Comparison of ENCODE assay signal across 11 cellular contexts in genomic region chr13:97235549-97236206, GRCh38. TPM values are rescaled to one million over a fixed set of nuclear protein-coding genes. Genes with fewer than 3 reads are reported as not detected.
A peak's percentile ranks its signal among the peaks of the same experiment; 100 is the strongest.
DNase-seq lines count a peak whose midpoint lies in the region; ATAC-seq and TF ChIP-seq lines count a peak whose summit lies in the region.
"Had no signal": no experiment of that assay in that cellular context is flagged by ENCODE, and none has a peak within 500 bp of the region (broad histone marks: within the 10 kb centered on the region; RNA-seq: fewer than 3 reads in every experiment).

No MANE protein-coding gene starts in this region.

- no peak for TF ChIP-seq POLR2A in upper lobe of left lung (IDR thresholded peaks at IDR 0.05)

- no peak for TF ChIP-seq EP300 in upper lobe of left lung (IDR thresholded peaks at IDR 0.05)

- H3K27ac ChIP-seq in esophagus (ENCODE audit: low read depth in 2 of 2, low read length in 1 of 2) (peak overlapping the region; percentile 47 to 67), mucosa of rectum (ENCODE audit: low read depth in 2 of 2, low read length in 2 of 2) (peak overlapping the region; percentile 82 to 90), upper lobe of left lung (peak overlapping the region in 3 of 4 donors; percentile 28 to 46 (median 45))
- H3K27ac ChIP-seq: 22Rv1 had no signal

- no peak for ATAC-seq in upper lobe of left lung (ENCODE audit: low FRiP score in 2 of 2)
- no peak for ATAC-seq in activated CD4-positive, CD25-positive, alpha-beta regulatory T cell treated with anti-CD3 and anti-CD28 coated beads, Interleukin-2, amount 50 U/mL, for 24 hours
- no peak for ATAC-seq in GM21390 (IDR thresholded peaks at IDR 0.05; ENCODE audit: unreplicated experiment)

- no peak for TF ChIP-seq CTCF in upper lobe of left lung (IDR thresholded peaks at IDR 0.05)

- no peaks in the 10 kb centered on the region for H3K27me3 ChIP-seq in esophagus (ENCODE audit: control insufficient read depth in 1 of 2, insufficient read depth in 2 of 2, low read length in 2 of 2)
- no peaks in the 10 kb centered on the region for H3K27me3 ChIP-seq in mucosa of rectum (ENCODE audit: control insufficient read depth in 2 of 2, insufficient read depth in 2 of 2, low read length in 2 of 2)
- H3K27me3 ChIP-seq in upper lobe of left lung: no peaks in the 10 kb centered on the region

- H3K9me3 ChIP-seq in esophagus (ENCODE audit: control insufficient read depth in 2 of 2, insufficient read depth in 1 of 2, low read depth in 1 of 2, low read length in 1 of 2) (no peaks in the 10 kb centered on the region), mucosa of rectum (ENCODE audit: control insufficient read depth in 2 of 2, low read length in 2 of 2) (no peaks in the 10 kb centered on the region), upper lobe of left lung (no peaks in the 10 kb centered on the region)

- H3K4me1 ChIP-seq in esophagus (ENCODE audit: control insufficient read depth in 2 of 2, insufficient read depth in 2 of 2, low read length in 1 of 2): peaks cover 5 to 10% of the 10 kb centered on the region in 2 donors
- peaks cover 31 to 37% of the 10 kb centered on the region in 2 donors for H3K4me1 ChIP-seq in mucosa of rectum (ENCODE audit: control insufficient read depth in 2 of 2, insufficient read depth in 2 of 2, low read length in 2 of 2)
- peaks cover 67 to 84% (median 74%) of the 10 kb centered on the region in 4 donors for H3K4me1 ChIP-seq in upper lobe of left lung

- H3K9ac ChIP-seq in mucosa of rectum (ENCODE audit: low read depth in 1 of 2, low read length in 2 of 2): peak overlapping the region in 1 of 2 donors; percentile 59

- H3K36me3 ChIP-seq in esophagus (ENCODE audit: control insufficient read depth in 2 of 2, insufficient read depth in 2 of 2, low read length in 1 of 2) (peaks cover 0 to 4% of the 10 kb centered on the region in 2 donors), mucosa of rectum (ENCODE audit: control insufficient read depth in 2 of 2, insufficient read depth in 2 of 2, low read length in 2 of 2) (peaks cover 0 to 5% of the 10 kb centered on the region in 2 donors), upper lobe of left lung (no peaks in the 10 kb centered on the region)

- DNase-seq in NCI-H1105 treated with DMSO at 0.1 percent for 48 hours (lab: John Stamatoyannopoulos, UW) (peak; percentile 60), NCI-H1105 (lab: John Stamatoyannopoulos, UW) (no peak), upper lobe of left lung (no peak)
- DNase-seq in activated naive CD4-positive, alpha-beta T cell (lab: John Stamatoyannopoulos, UW): no peak
- DNase-seq: DMS 273 treated with DMSO at 0.1 percent for 48 hours, NCI-H446 had no signal

- peak overlapping the region in 1 of 2 donors; percentile 40 for H3K4me3 ChIP-seq in esophagus (ENCODE audit: low read depth in 1 of 2, low read length in 2 of 2)
- peak overlapping the region; percentile 51 to 56 for H3K4me3 ChIP-seq in mucosa of rectum (ENCODE audit: low read length in 2 of 2)
- peak overlapping the region in 1 of 4 donors; percentile 5 for H3K4me3 ChIP-seq in upper lobe of left lung

- 40 to 48% methylated on average over 18 of the region's 18 CpGs for WGBS in esophagus, 2 donors
- 64 to 72% methylated on average over 18 of the region's 18 CpGs for WGBS in upper lobe of left lung, 2 donors

RNA-seq across cellular contexts. Expression of gene MBNL2, which starts 13.5 kb away (rescaled TPM):
- 10 to 100 TPM in 1 of 2 donors, 1 to 10 TPM in 1; 4.9 to 10.3 TPM for polyA plus RNA-seq in esophagus
- total RNA-seq in upper lobe of left lung: 10 to 100 TPM; 40.9 to 78.4 (median 51.3) TPM
